Comparison of ENCODE assay signal across 18 cellular contexts in the genomic region with DNA sequence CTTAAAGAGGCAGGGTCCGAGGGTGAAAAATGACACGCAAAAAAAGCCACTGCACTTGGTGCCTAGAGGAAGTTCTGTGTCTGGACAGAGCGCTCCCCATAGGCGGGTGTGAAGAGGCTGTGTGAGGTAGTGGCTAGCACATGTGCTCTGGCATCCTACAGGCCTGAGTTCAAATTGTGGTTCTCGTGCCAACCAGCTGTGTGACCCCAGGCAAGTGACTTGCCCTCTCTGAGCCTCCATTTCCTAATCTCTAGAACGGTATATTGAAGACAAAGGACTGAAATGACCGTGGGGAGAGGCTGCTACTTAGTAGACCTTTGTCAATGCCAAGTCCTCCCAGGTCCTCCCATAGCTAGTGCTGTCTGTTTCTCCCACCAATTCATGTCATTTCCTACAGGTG.
A peak's percentile ranks its signal among the peaks of the same experiment; 100 is the strongest.
DNase-seq lines count a peak whose midpoint lies in the region; ATAC-seq, FAIRE-seq and TF ChIP-seq lines count a peak whose summit lies in the region.
"Had no signal": no experiment of that assay in that cellular context is flagged by ENCODE, and none has a peak within 500 bp of the region (broad histone marks: within the 10 kb centered on the region; RNA-seq: fewer than 3 reads in every experiment).

No MANE protein-coding gene starts in this region.

- TF ChIP-seq POLR2A in GM12878 (IDR thresholded peaks at IDR 0.05; ENCODE audit: low read depth, low read length) (no peak), esophagus squamous epithelium (IDR thresholded peaks at IDR 0.05) (no peak), transverse colon (IDR thresholded peaks at IDR 0.05) (no peak)

- no peaks in the 10 kb centered on the region for H3K4me1 Mint-ChIP-seq in activated naive CD4-positive, alpha-beta T cell treated with anti-CD3 and anti-CD28 coated beads, Interleukin-2, amount 10 ng/mL, durations not matched to agents 7 days and 5 days

- no peaks in the 10 kb centered on the region for H3K79me2 ChIP-seq in GM12878 (ENCODE audit: control insufficient read depth, insufficient read depth, low read length)

- H3K4me1 ChIP-seq in HEK293 (ENCODE audit: control insufficient read depth, insufficient read depth, low read length), result no peaks in the 10 kb centered on the region
- no peaks in the 10 kb centered on the region for H3K4me1 ChIP-seq in GM12878 (ENCODE audit: control insufficient read depth, insufficient read depth, low read length)
- peaks cover 0 to 21% (median 7%) of the 10 kb centered on the region in 3 donors for H3K4me1 ChIP-seq in esophagus squamous epithelium
- H3K4me1 ChIP-seq in transverse colon, result peaks cover 0 to 28% (median 14%) of the 10 kb centered on the region in 4 donors

- no peak for TF ChIP-seq EP300 in GM12878 (IDR thresholded peaks at IDR 0.05; ENCODE audit: borderline replicate concordance in 1 of 2, control insufficient read depth in 1 of 2, low read depth in 2 of 2, low read length in 2 of 2)
- no peak for TF ChIP-seq EP300 in transverse colon (IDR thresholded peaks at IDR 0.05; ENCODE audit: low read depth)

- in situ Hi-C loops in GM12878 (cut with MboI) (no loop called here), transverse colon (cut with MboI; ENCODE audit: low pct_ligation_motif_present in 1 of 4, low pct_unique_long_range_greater_than_20kb in 1 of 4, low sequenced_read_pairs in 3 of 4) (no loop called here)

- RAD21 ChIA-PET in GM12878 (lab: Charles Lee; ENCODE audit: unreplicated experiment), result no interaction called here

- no peaks in the 10 kb centered on the region for H3K36me3 Mint-ChIP-seq in activated naive CD4-positive, alpha-beta T cell treated with anti-CD3 and anti-CD28 coated beads, Interleukin-2, amount 10 ng/mL, durations not matched to agents 7 days and 5 days

- H3K4me3 ChIP-seq in HEK293 (ENCODE audit: low read depth, low read length), result no peak overlapping the region
- no peak overlapping the region for H3K4me3 ChIP-seq in GM12878
- no peak overlapping the region for H3K4me3 ChIP-seq in esophagus squamous epithelium
- H3K4me3 ChIP-seq in transverse colon, result no peak overlapping the region

- H3K9me3 ChIP-seq in HEK293 (ENCODE audit: control insufficient read depth, insufficient read depth, low read depth, low read length) (no peaks in the 10 kb centered on the region), GM12878 (replicated peaks; ENCODE audit: control insufficient read depth, insufficient read depth, low read length) (no peaks in the 10 kb centered on the region), esophagus squamous epithelium (no peaks in the 10 kb centered on the region), transverse colon (no peaks in the 10 kb centered on the region)
- H3K9me3 ChIP-seq: Caco-2 had no signal

- H3K27me3 Mint-ChIP-seq in activated naive CD4-positive, alpha-beta T cell treated with anti-CD3 and anti-CD28 coated beads, Interleukin-2, amount 10 ng/mL, durations not matched to agents 7 days and 5 days, result peaks cover 21% of the 10 kb centered on the region
- H3K27me3 Mint-ChIP-seq: CD4-positive, alpha-beta T cell had no signal

- H3K4me2 ChIP-seq in GM12878 (ENCODE audit: control insufficient read depth, insufficient read depth), result no peak overlapping the region

- H2AFZ ChIP-seq in GM12878 (ENCODE audit: control insufficient read depth, low read depth, low read length), result no peak overlapping the region

- FAIRE-seq in GM12878 (lab: Jason Lieb, UNC), result no peak
- FAIRE-seq: A204.1, D721Med, HTR-8/SVneo had no signal

- DNase-seq in GM12878 (ENCODE audit: low read depth, low spot score) (no peak), esophagus squamous epithelium (lab: John Stamatoyannopoulos, UW) (no peak), transverse colon (no peak), SIG-M5 treated with dmso at 0.1 percent for 504 hours (lab: John Stamatoyannopoulos, UW; ENCODE audit: unreplicated experiment) (no peak), DMS114 treated with DMSO at 0.1 percent for 48 hours (lab: John Stamatoyannopoulos, UW; ENCODE audit: unreplicated experiment) (no peak)
- DNase-seq in activated naive CD4-positive, alpha-beta T cell treated with anti-CD3 and anti-CD28 coated beads, Interleukin-2, amount 10 ng/mL, durations not matched to agents 7 days and 5 days, result no peak
- DNase-seq: AML-193; CD4-positive, alpha-beta T cell; DMS79; GDM1; GOT3; H9 had no signal

- CTCF ChIA-PET in HEK293 (lab: Yijun Ruan, JAX) (interaction anchor here (0.6 kb wide), 1 partner anchor 9 kb away, joined by 4 read pairs; no protein-coding TSS in a partner anchor), GM12878 (lab: Yijun Ruan, JAX) (no interaction called here)
- CTCF ChIA-PET in activated naive CD4-positive, alpha-beta T cell treated with anti-CD3 and anti-CD28 coated beads, Interleukin-2, amount 10 ng/mL, durations not matched to agents 7 days and 5 days (lab: Charles Lee), result no interaction called here

- ATAC-seq in GM12878, result no peak

- WGBS in GM12878 (ENCODE audit: insufficient coverage, insufficient replicate concordance, low lambda C conversion rate, missing lambda C conversion rate), result 45% methylated on average over 7 of the region's 7 CpGs
- WGBS in esophagus squamous epithelium, 2 donors, result 56 to 62% methylated on average over 5 to 7 of the region's 7 CpGs
- 20 to 54% methylated on average over 1 to 7 of the region's 7 CpGs for WGBS in transverse colon (ENCODE audit: low coverage in 1 of 2), 2 donors

- H3K9ac ChIP-seq in GM12878 (ENCODE audit: control insufficient read depth, insufficient read depth, low read length), result no peak overlapping the region

- no peaks in the 10 kb centered on the region for H3K36me3 ChIP-seq in HEK293 (ENCODE audit: control insufficient read depth in 2 of 2, insufficient read depth in 1 of 2, low read length in 2 of 2)
- no peaks in the 10 kb centered on the region for H3K36me3 ChIP-seq in GM12878 (ENCODE audit: control insufficient read depth in 2 of 2, insufficient read depth in 2 of 2, low read length in 1 of 2)
- no peaks in the 10 kb centered on the region for H3K36me3 ChIP-seq in esophagus squamous epithelium
- H3K36me3 ChIP-seq in transverse colon, result no peaks in the 10 kb centered on the region

- no peaks in the 10 kb centered on the region for H4K20me1 ChIP-seq in GM12878 (ENCODE audit: control insufficient read depth, insufficient read depth)

- no peaks in the 10 kb centered on the region for H3K9me3 Mint-ChIP-seq in activated naive CD4-positive, alpha-beta T cell treated with anti-CD3 and anti-CD28 coated beads, Interleukin-2, amount 10 ng/mL, durations not matched to agents 7 days and 5 days
- H3K9me3 Mint-ChIP-seq: CD4-positive, alpha-beta T cell; H9 had no signal

- no peak overlapping the region for H3K27ac Mint-ChIP-seq in activated naive CD4-positive, alpha-beta T cell treated with anti-CD3 and anti-CD28 coated beads, Interleukin-2, amount 10 ng/mL, durations not matched to agents 7 days and 5 days
- H3K27ac Mint-ChIP-seq: CD4-positive, alpha-beta T cell; H9 had no signal

- no peak overlapping the region for H3K27ac ChIP-seq in HEK293 (ENCODE audit: extremely low read depth, low read depth, low read length)
- H3K27ac ChIP-seq in GM12878 (ENCODE audit: control insufficient read depth, insufficient read depth), result no peak overlapping the region
- H3K27ac ChIP-seq in esophagus squamous epithelium, result peak overlapping the region in 3 of 4 donors; percentile 10 to 54 (median 33)
- peak overlapping the region; percentile 80 to 83 (median 82) for H3K27ac ChIP-seq in transverse colon
- H3K27ac ChIP-seq: C4-2B had no signal

- SMC1A ChIA-PET in GM12878 (lab: Charles Lee; ENCODE audit: uncharacterized antibody, unreplicated experiment), result no interaction called here

- no peak overlapping the region for H3K4me3 Mint-ChIP-seq in activated naive CD4-positive, alpha-beta T cell treated with anti-CD3 and anti-CD28 coated beads, Interleukin-2, amount 10 ng/mL, durations not matched to agents 7 days and 5 days
- H3K4me3 Mint-ChIP-seq: CD4-positive, alpha-beta T cell; H9 had no signal

- no TSS peak for BruUV-seq in GM12878 (replicated peaks; lab: Mats Ljungman, UMichigan)

- intact Hi-C loops in GM12878 (cut with micrococcal nuclease; ENCODE audit: unreplicated experiment) (no loop called here), esophagus squamous epithelium (cut with DNase I) (no loop called here), transverse colon (cut with DNase I; ENCODE audit: low total_unique reads) (no loop called here)

- H3K27me3 ChIP-seq in GM12878 (replicated peaks in 1 of 2; ENCODE audit: control insufficient read depth in 2 of 2, insufficient read depth in 2 of 2, low read length in 1 of 2) (no peaks in the 10 kb centered on the region), esophagus squamous epithelium (no peaks in the 10 kb centered on the region), transverse colon (no peaks in the 10 kb centered on the region)

- no peak for TF ChIP-seq RAD21 in GM12878 (IDR thresholded peaks at IDR 0.05; ENCODE audit: insufficient read depth, low read depth, low read length)

- TF ChIP-seq CTCF in HEK293 (tag by site-specific recombination; IDR thresholded peaks at IDR 0.05) (no peak), GM12878 (IDR thresholded peaks at IDR 0.05 in 2 of 3, conservative IDR thresholded peaks at IDR 0.05 in 1 of 3; ENCODE audit: control insufficient read depth in 2 of 3, extremely low read depth in 1 of 3, insufficient read depth in 1 of 3, low read depth in 3 of 3, low read length in 3 of 3) (no peak), esophagus squamous epithelium (IDR thresholded peaks at IDR 0.05) (no peak), transverse colon (IDR thresholded peaks at IDR 0.05) (no peak)

- POLR2A ChIA-PET in HEK293 (lab: Yijun Ruan, JAX) (no interaction called here), GM12878 (lab: Charles Lee) (no interaction called here)

TF ChIP-seq in HEK293, 187 proteins besides CTCF, POLR2A, EP300 and RAD21:
- TF ChIP-seq ZNF768 (tag by site-specific recombination; IDR thresholded peaks at IDR 0.05) (peak; percentile 88; the same call in 1 of the 2 replicates), ZNF221 (tag by site-specific recombination; IDR thresholded peaks at IDR 0.05; ENCODE audit: borderline replicate concordance) (no peak), ZNF202 (tag by site-specific recombination; IDR thresholded peaks at IDR 0.05; ENCODE audit: borderline replicate concordance) (no peak), ZNF416 (tag by site-specific recombination; IDR thresholded peaks at IDR 0.05) (no peak)

TF ChIP-seq in GM12878, 131 proteins besides CTCF, POLR2A, EP300 and RAD21:
- TF ChIP-seq RAD51 (IDR thresholded peaks at IDR 0.05) (no peak), HDAC6 (IDR thresholded peaks at IDR 0.05; ENCODE audit: unreplicated experiment) (no peak), NFXL1 (IDR thresholded peaks at IDR 0.05; ENCODE audit: borderline replicate concordance) (peak; percentile 39; the same call in 1 of the 2 replicates)

Comparison
In these comparisons a context has a peak if more than half of its experiments do, and no peak if none do; other contexts are left out.
1. H3K27ac ChIP-seq: peak in esophagus squamous epithelium (3 of 4) and transverse colon (4 of 4); none in HEK293 (single experiment) and GM12878 (single experiment).